10 cellular contexts compared by ENCODE assay signal in the genomic region with DNA sequence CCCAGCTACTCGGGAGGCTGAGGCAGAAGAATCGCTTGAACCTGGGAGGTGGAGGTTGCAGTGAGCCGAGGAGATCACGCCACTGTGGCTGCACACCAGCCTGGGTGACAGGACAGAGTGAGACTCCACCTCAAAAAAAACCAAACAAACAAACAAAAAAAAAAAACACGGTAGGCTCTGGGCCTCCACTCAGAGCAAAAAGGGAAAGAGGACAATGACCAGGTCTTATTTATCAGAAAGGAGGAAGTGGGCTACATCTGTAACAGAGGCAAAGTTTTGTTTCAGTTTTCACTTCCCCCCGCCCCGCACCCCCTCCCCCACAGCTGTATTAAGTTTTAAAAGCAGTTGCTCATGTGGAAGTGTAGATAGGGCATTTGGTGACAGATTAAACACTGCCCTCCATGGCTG.
DNase-seq lines count a peak whose midpoint lies in the region; ATAC-seq, FAIRE-seq and TF ChIP-seq lines count a peak whose summit lies in the region.
"Had no signal": no experiment of that assay in that cellular context is flagged by ENCODE, and none has a peak within 500 bp of the region (broad histone marks: within the 10 kb centered on the region; RNA-seq: fewer than 3 reads in every experiment).

No MANE protein-coding gene starts in this region.

- H3K36me3 Mint-ChIP-seq in activated T-helper 1 cell treated with anti-CD3 and anti-CD28 coated beads, Interleukin-12 subunit alpha, Interleukin-12 subunit beta, Interleukin-2, Interleukin-4 antibody, amounts not matched to agents 30 ng/mL and 10 ng/mL and 1 ng/mL, durations not matched to agents 14 hours and 24 hours and 36 hours (ENCODE audit: low read depth) = no peaks in the 10 kb centered on the region

- peaks cover under 1% of the 10 kb centered on the region for H3K9me3 Mint-ChIP-seq in activated T-helper 1 cell treated with anti-CD3 and anti-CD28 coated beads, Interleukin-12 subunit alpha, Interleukin-12 subunit beta, Interleukin-2, Interleukin-4 antibody, amounts not matched to agents 30 ng/mL and 10 ng/mL and 1 ng/mL, durations not matched to agents 14 hours and 24 hours and 36 hours

- no peak overlapping the region for H2AFZ ChIP-seq in PC-3 (ENCODE audit: low read length)

- H3K27ac ChIP-seq in PC-3 (ENCODE audit: low read length) = no peak overlapping the region

- no peaks in the 10 kb centered on the region for H4K20me1 ChIP-seq in PC-3 (ENCODE audit: low read length)

- no peak for TF ChIP-seq POLR2A in H54 (IDR thresholded peaks at IDR 0.05; ENCODE audit: low read depth, low read length)

- no peaks in the 10 kb centered on the region for H3F3A ChIP-seq in PC-3 (ENCODE audit: low read length, unreplicated experiment)

- no TSS peak for BruUV-seq in PC-3 (replicated peaks; lab: Mats Ljungman, UMichigan)

- H3K9me2 ChIP-seq in PC-3 (replicated peaks; ENCODE audit: low read length) = no peaks in the 10 kb centered on the region

- H3K4me1 Mint-ChIP-seq in activated T-helper 1 cell treated with anti-CD3 and anti-CD28 coated beads, Interleukin-12 subunit alpha, Interleukin-12 subunit beta, Interleukin-2, Interleukin-4 antibody, amounts not matched to agents 30 ng/mL and 10 ng/mL and 1 ng/mL, durations not matched to agents 14 hours and 24 hours and 36 hours (ENCODE audit: low read depth) = peaks cover 8% of the 10 kb centered on the region

- H3K27me3 ChIP-seq in PC-3 (ENCODE audit: low read length) = peaks cover 85% of the 10 kb centered on the region

- no peak for FAIRE-seq in H54 (lab: Jason Lieb, UNC)
- FAIRE-seq: G401.6, islet of Langerhans had no signal

- CTCF ChIA-PET in PC-3 (lab: Charles Lee) = no interaction called here

- H3K4me2 ChIP-seq in PC-3 (ENCODE audit: low read length) = no peak overlapping the region

- H3K4me3 Mint-ChIP-seq in activated T-helper 1 cell treated with anti-CD3 and anti-CD28 coated beads, Interleukin-12 subunit alpha, Interleukin-12 subunit beta, Interleukin-2, Interleukin-4 antibody, amounts not matched to agents 30 ng/mL and 10 ng/mL and 1 ng/mL, durations not matched to agents 14 hours and 24 hours and 36 hours = peak overlapping the region; percentile 42

- no peaks in the 10 kb centered on the region for H3K9me3 ChIP-seq in PC-3 (ENCODE audit: low read length)

- H3K4me1 ChIP-seq in PC-3 (ENCODE audit: insufficient read depth, low read length) = no peaks in the 10 kb centered on the region

- DNase-seq in GM12865 (ENCODE audit: low read depth) = peak; percentile 75
- DNase-seq in activated T-helper 1 cell treated with anti-CD3 and anti-CD28 coated beads, Interleukin-12 subunit alpha, Interleukin-12 subunit beta, Interleukin-2, Interleukin-4 antibody, amounts not matched to agents 30 ng/mL and 10 ng/mL and 1 ng/mL, durations not matched to agents 14 hours and 24 hours and 36 hours (ENCODE audit: low spot score) = no peak
- no peak for DNase-seq in retina
- DNase-seq in H54 (ENCODE audit: insufficient read length, low spot score) = no peak
- DNase-seq in activated CD4-positive, CD25-positive, alpha-beta regulatory T cell treated with anti-CD3 and anti-CD28 coated beads, Interleukin-2, amount 50 U/mL, for 72 hours = no peak
- DNase-seq in PC-3 = no peak

- POLR2A ChIA-PET in PC-3 (lab: Charles Lee; ENCODE audit: unreplicated experiment) = no interaction called here

- no peaks in the 10 kb centered on the region for H3K36me3 ChIP-seq in PC-3 (ENCODE audit: low read depth, low read length)

- intact Hi-C loops in activated T-helper 1 cell treated with anti-CD3 and anti-CD28 coated beads, Interleukin-12 subunit alpha, Interleukin-12 subunit beta, Interleukin-2, Interleukin-4 antibody, amounts not matched to agents 30 ng/mL and 10 ng/mL and 1 ng/mL, durations not matched to agents 14 hours and 24 hours and 36 hours (cut with micrococcal nuclease) = no loop called here
- intact Hi-C loops in PC-3 (cut with micrococcal nuclease) = no loop called here

- TF ChIP-seq CTCF in GM12865 (IDR thresholded peaks at IDR 0.05; ENCODE audit: insufficient read depth, low read depth, low read length, missing control alignments) (no peak), PC-3 (conservative IDR thresholded peaks at IDR 0.05; ENCODE audit: low read depth, low read length) (no peak)

- no peak overlapping the region for H3K4me3 ChIP-seq in GM12865 (ENCODE audit: low read depth, low read length)
- H3K4me3 ChIP-seq in PC-3 (ENCODE audit: low read length) = no peak overlapping the region

- H3K9ac ChIP-seq in PC-3 (ENCODE audit: low read length) = no peak overlapping the region

- H3K79me2 ChIP-seq in PC-3 (ENCODE audit: low read length) = no peaks in the 10 kb centered on the region

- no peak overlapping the region for H3K27ac Mint-ChIP-seq in activated T-helper 1 cell treated with anti-CD3 and anti-CD28 coated beads, Interleukin-12 subunit alpha, Interleukin-12 subunit beta, Interleukin-2, Interleukin-4 antibody, amounts not matched to agents 30 ng/mL and 10 ng/mL and 1 ng/mL, durations not matched to agents 14 hours and 24 hours and 36 hours

- ATAC-seq in GM21381 (IDR thresholded peaks at IDR 0.05; ENCODE audit: unreplicated experiment) (peak; percentile 89), HG03439 (IDR thresholded peaks at IDR 0.05; ENCODE audit: unreplicated experiment) (peak; percentile 94), PC-3 (no peak)

- H3K27me3 Mint-ChIP-seq in activated T-helper 1 cell treated with anti-CD3 and anti-CD28 coated beads, Interleukin-12 subunit alpha, Interleukin-12 subunit beta, Interleukin-2, Interleukin-4 antibody, amounts not matched to agents 30 ng/mL and 10 ng/mL and 1 ng/mL, durations not matched to agents 14 hours and 24 hours and 36 hours (ENCODE audit: insufficient read depth) = peaks cover 3% of the 10 kb centered on the region
